Comparison of ENCODE assay signal across 1 cellular context in the genomic region with DNA sequence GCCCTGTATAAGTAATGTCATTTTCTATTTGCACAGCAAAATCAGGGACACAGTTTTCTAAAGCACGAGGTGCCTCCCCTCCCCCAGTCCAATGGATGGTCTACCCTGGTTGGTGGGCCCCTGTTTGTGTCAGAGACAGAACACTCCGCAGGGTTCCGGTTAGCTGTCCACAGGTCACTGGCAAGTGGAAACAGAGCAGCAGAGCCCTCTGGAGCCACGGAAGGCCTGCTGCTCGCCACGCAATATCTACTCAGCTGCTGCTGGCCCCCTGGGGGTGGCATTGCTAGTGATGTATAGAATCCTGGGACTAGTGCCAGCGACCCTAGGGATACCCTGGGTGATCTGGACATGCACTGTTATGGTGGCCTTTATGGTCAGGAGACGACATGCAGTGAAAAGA.
TF ChIP-seq lines count a peak whose summit lies in the region.

No MANE protein-coding gene starts in this region.

TF ChIP-seq in IMR-90, 13 proteins besides CTCF, POLR2A, EP300 and RAD21:
- TF ChIP-seq RCOR1 (IDR thresholded peaks at IDR 0.05; ENCODE audit: insufficient replicate concordance, low read length) (no peak), BHLHE40 (IDR thresholded peaks at IDR 0.05; ENCODE audit: low read depth, low read length) (no peak), MXI1 (IDR thresholded peaks at IDR 0.05; ENCODE audit: borderline replicate concordance, low read depth, low read length) (no peak), NFE2L2 (IDR thresholded peaks at IDR 0.05; ENCODE audit: low read depth, low read length) (no peak), RFX5 (IDR thresholded peaks at IDR 0.05; ENCODE audit: low read depth, low read length) (no peak), CEBPB (IDR thresholded peaks at IDR 0.05; ENCODE audit: low read depth, low read length) (no peak), FOS (IDR thresholded peaks at IDR 0.05; ENCODE audit: low read depth, low read length) (no peak), MAFK (IDR thresholded peaks at IDR 0.05; ENCODE audit: low read depth, low read length) (no peak)
- TF ChIP-seq, protein P1, sequence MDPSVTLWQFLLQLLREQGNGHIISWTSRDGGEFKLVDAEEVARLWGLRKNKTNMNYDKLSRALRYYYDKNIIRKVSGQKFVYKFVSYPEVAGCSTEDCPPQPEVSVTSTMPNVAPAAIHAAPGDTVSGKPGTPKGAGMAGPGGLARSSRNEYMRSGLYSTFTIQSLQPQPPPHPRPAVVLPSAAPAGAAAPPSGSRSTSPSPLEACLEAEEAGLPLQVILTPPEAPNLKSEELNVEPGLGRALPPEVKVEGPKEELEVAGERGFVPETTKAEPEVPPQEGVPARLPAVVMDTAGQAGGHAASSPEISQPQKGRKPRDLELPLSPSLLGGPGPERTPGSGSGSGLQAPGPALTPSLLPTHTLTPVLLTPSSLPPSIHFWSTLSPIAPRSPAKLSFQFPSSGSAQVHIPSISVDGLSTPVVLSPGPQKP (IDR thresholded peaks at IDR 0.05; ENCODE audit: borderline replicate concordance, low read depth, low read length): no peak
